In the genomic region with DNA sequence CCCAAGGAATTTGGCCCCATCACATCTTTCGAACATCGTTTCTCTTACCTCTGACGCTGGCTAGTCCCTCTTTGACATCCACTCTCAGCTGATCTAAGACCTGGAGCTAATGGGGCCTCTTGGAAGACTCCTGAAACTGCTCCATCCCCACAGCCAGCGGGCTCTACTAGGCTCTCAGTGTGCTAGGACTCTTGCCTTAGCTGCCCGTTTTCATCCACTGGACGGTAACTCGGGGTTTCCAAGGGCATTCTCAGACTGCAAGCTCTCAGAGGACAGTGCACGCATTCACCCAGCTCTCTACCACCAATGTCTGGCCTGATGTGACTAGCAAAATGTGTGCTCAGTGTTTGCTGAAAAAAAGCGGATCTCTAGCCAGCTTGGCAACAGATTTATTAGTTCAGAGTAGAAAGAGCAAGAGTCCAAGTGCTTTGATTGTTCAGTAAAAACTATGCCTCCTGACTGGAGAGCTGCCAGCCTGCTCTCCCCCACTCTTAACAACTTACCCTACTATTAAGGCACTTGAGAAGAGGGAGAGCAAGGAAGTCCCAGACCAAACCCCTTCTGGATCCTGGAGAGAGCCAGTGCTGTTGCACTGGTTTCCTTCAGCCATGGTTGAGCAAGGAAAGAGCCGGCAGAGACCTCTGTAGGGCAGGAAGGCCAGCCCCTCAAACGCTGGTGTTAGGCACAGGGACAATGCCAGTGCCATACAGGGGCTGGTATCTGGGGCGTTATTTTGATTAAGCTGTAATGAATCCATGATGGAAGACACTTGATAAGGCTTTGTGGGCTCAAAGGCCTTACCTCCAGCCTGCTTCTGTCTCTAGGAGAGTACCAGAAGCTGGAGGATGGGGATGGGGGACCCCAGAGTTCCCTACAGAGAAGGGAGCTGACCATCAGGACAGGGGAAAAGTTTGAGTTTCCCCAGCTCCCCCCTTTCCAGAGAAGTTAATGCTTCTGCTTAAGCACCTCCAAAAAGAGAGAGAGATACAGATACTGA, we compare ENCODE assay signal across 8 cellular contexts.
A peak's percentile ranks its signal among the peaks of the same experiment; 100 is the strongest.
DNase-seq lines count a peak whose midpoint lies in the region; ATAC-seq and TF ChIP-seq lines count a peak whose summit lies in the region.

No MANE protein-coding gene starts in this region.

- DNase-seq in DMS53 treated with DMSO at 0.1 percent for 48 hours (lab: John Stamatoyannopoulos, UW; ENCODE audit: unreplicated experiment) (peak; percentile 49), DMS53 (lab: John Stamatoyannopoulos, UW) (no peak), NCI-H2227 treated with DMSO at 0.1 percent for 48 hours (lab: John Stamatoyannopoulos, UW) (peak; percentile 91), NCI-H146 treated with DMSO at 0.1 percent for 48 hours (lab: John Stamatoyannopoulos, UW; ENCODE audit: unreplicated experiment) (no peak), NK-92 (lab: John Stamatoyannopoulos, UW; ENCODE audit: unreplicated experiment) (no peak)

- no peaks in the 10 kb centered on the region for H3K9me3 Mint-ChIP-seq in nephron

- H3K36me3 ChIP-seq in duodenal mucosa (ENCODE audit: control insufficient read depth in 1 of 2, insufficient read depth in 2 of 2, low read length in 2 of 2): peaks cover 41 to 62% of the 10 kb centered on the region in 2 donors

- H3K27ac ChIP-seq in duodenal mucosa (ENCODE audit: low read depth, low read length): peak overlapping the region; percentile 95

- peak overlapping the region; percentile 87 to 93 for H3K9ac ChIP-seq in duodenal mucosa (ENCODE audit: low read depth in 1 of 2, low read length in 2 of 2)

- peaks cover 47% of the 10 kb centered on the region for H3K36me3 Mint-ChIP-seq in nephron (ENCODE audit: low read depth)

- peaks cover 38 to 47% of the 10 kb centered on the region in 2 donors for H3K4me1 ChIP-seq in duodenal mucosa (ENCODE audit: control insufficient read depth in 1 of 2, insufficient read depth in 2 of 2, low read length in 2 of 2)

- H3K4me1 Mint-ChIP-seq in nephron: peaks cover 37% of the 10 kb centered on the region

- no peaks in the 10 kb centered on the region for H3K27me3 ChIP-seq in duodenal mucosa (ENCODE audit: control insufficient read depth in 1 of 2, insufficient read depth in 2 of 2, low read length in 2 of 2)

- no peaks in the 10 kb centered on the region for H3K9me3 ChIP-seq in duodenal mucosa (ENCODE audit: control insufficient read depth in 1 of 2, low read length in 2 of 2)

- H3K4me3 Mint-ChIP-seq in nephron: peak overlapping the region; percentile 83 to 91 (median 88)

- peak overlapping the region; percentile 95 to 100 (median 99) for H3K27ac Mint-ChIP-seq in nephron

- H3K4me3 ChIP-seq in duodenal mucosa (ENCODE audit: low read depth in 1 of 2, low read length in 2 of 2): peak overlapping the region; percentile 69 to 79

- ATAC-seq in HG02623 (IDR thresholded peaks at IDR 0.05; ENCODE audit: unreplicated experiment): no peak

- H3K27me3 Mint-ChIP-seq in nephron (ENCODE audit: low read depth): peaks cover 4% of the 10 kb centered on the region

- no peak for TF ChIP-seq CTCF in nephron (IDR thresholded peaks at IDR 0.05; ENCODE audit: unreplicated experiment in 3 of 3)

Comparison
In these comparisons a context has a peak if more than half of its experiments do, and no peak if none do; other contexts are left out.
1. DNase-seq: peak in DMS53 treated with DMSO at 0.1 percent for 48 hours (single experiment) and NCI-H2227 treated with DMSO at 0.1 percent for 48 hours (single experiment); none in DMS53 (single experiment), NCI-H146 treated with DMSO at 0.1 percent for 48 hours (single experiment) and NK-92 (single experiment).